23 cellular contexts compared by ENCODE assay signal in the genomic region with DNA sequence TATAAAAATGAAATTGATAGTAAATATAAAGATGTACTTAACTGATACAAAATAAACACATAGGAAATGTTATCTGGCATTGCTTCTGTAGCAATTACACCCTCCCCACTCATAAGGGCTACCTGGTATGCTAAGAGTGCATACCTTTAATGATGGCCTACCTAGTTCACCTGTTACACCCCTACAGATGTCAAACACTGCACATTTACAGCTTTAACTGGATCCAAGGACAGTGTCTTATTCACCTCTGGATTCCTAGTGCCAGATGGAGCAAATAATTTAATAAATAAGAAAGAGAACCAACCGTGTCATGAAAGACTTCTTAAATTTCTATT.
"Had no signal": no experiment of that assay in that cellular context is flagged by ENCODE, and none has a peak within 500 bp of the region (broad histone marks: within the 10 kb centered on the region; RNA-seq: fewer than 3 reads in every experiment).

No MANE protein-coding gene starts in this region.

- ATAC-seq: activated CD8-positive, alpha-beta T cell treated with anti-CD3 and anti-CD28 coated beads, Interleukin-2, amount 10 ng/mL, durations not matched to agents 7 days and 5 days; Panc1; WTC11 had no signal

- H3K4me3 Mint-ChIP-seq: activated CD8-positive, alpha-beta T cell treated with anti-CD3 and anti-CD28 coated beads, Interleukin-2, amount 10 ng/mL, durations not matched to agents 7 days and 5 days; activated naive CD4-positive, alpha-beta T cell treated with anti-CD3 and anti-CD28 coated beads for 36 hours; activated naive CD8-positive, alpha-beta T cell; T-helper 1 cell treated with Interleukin-12 subunit alpha and Interleukin-12 subunit beta and Interleukin-4 antibody, amounts not matched to agents 30 μg/mL and 1 μg/mL, for 36 hours; WTC11 had no signal

- H3K27ac Mint-ChIP-seq: activated CD8-positive, alpha-beta T cell treated with anti-CD3 and anti-CD28 coated beads, Interleukin-2, amount 10 ng/mL, durations not matched to agents 7 days and 5 days; activated naive CD8-positive, alpha-beta T cell; T-helper 1 cell treated with Interleukin-12 subunit alpha and Interleukin-12 subunit beta and Interleukin-4 antibody, amounts not matched to agents 30 μg/mL and 1 μg/mL, for 36 hours; WTC11 had no signal

- H3K27me3 ChIP-seq: SJCRH30 had no signal

- H3K4me1 Mint-ChIP-seq: WTC11 had no signal

- H3K9me3 ChIP-seq: SJCRH30 had no signal

- H3K4me1 ChIP-seq: SJCRH30 had no signal

- H3K27ac ChIP-seq: KMS-11, SJCRH30 had no signal

- H3K9me3 Mint-ChIP-seq: activated naive CD4-positive, alpha-beta T cell treated with anti-CD3 and anti-CD28 coated beads for 36 hours; T-helper 1 cell treated with Interleukin-12 subunit alpha and Interleukin-12 subunit beta and Interleukin-4 antibody, amounts not matched to agents 30 μg/mL and 1 μg/mL, for 36 hours; WTC11 had no signal

- DNase-seq: activated CD4-positive, alpha-beta T cell treated with anti-CD3 and anti-CD28 coated beads, Interleukin-2, amount 50 U/mL, for 4 hours; activated CD4-positive, CD25-positive, alpha-beta regulatory T cell treated with anti-CD3 and anti-CD28 coated beads, Interleukin-2, amount 50 U/mL, for 72 hours; activated CD8-positive, alpha-beta memory T cell treated with anti-CD3 and anti-CD28 coated beads, Interleukin-2, amount 50 U/mL, for 48 hours; activated CD8-positive, alpha-beta T cell treated with anti-CD3 and anti-CD28 coated beads, Interleukin-2, amount 10 ng/mL, durations not matched to agents 7 days and 5 days; activated gamma-delta T cell; activated T-cell treated with anti-CD3 and anti-CD28 coated beads, Interleukin-2, amount 50 U/mL, for 1 hour; cerebellar nuclear complex; NCI-H1092; NCI-H1930; NCI-H2227 treated with DMSO at 0.1 percent for 48 hours; NCI-H446 treated with DMSO at 0.1 percent for 48 hours; NCI-H524 treated with DMSO at 0.1 percent for 48 hours; NCI-H748 treated with DMSO at 0.1 percent for 48 hours; OCI-M1; Right ventricle myocardium superior; RPMI8226 had no signal

- H3K4me3 ChIP-seq: SJCRH30 had no signal

- H3K36me3 ChIP-seq: SJCRH30 had no signal

- H3K36me3 Mint-ChIP-seq: activated naive CD8-positive, alpha-beta T cell; WTC11 had no signal
